8 cellular contexts compared by ENCODE assay signal in the genomic region with DNA sequence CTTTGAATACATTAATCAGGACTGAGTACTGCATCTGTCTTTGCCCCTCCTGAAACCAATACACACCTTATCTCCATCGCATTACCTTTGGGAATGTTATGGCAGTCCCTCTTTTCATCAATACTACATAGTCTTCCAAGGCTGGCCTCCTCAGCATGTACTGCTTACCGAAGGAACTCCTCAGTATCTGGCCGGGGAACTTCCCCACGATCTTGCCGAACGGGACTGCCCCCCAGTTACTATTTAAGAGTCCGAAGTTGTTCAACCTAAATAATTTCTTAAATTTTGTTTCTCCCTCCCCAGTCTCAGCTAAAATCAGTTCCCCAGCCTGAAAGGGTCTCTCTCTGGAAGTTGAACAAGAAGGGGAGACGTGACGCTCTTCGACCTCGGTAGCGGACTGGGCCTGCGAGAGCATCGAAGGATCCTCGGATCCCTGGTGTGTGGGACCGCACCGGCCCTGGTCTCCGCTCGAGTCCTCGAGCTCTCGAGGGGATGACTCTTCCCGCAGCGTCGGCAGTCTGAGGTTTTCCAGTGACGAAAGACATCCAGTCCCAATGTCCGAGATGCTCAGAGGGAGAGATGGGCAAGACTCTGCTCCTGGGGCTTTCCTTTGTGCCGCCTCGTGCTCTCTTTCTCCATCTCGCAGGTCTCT. TPM values are rescaled to one million over a fixed set of nuclear protein-coding genes. Genes with fewer than 3 reads are reported as not detected.
DNase-seq lines count a peak whose midpoint lies in the region; ATAC-seq lines count a peak whose summit lies in the region.

No MANE protein-coding gene starts in this region.

- H3K4me3 ChIP-seq in BLaER1 (peak overlapping the region; percentile 77), esophagus (ENCODE audit: low read depth in 1 of 2, low read length in 2 of 2) (peak overlapping the region; percentile 85 to 94), neuron (ENCODE audit: low read length) (peak overlapping the region; percentile 72)

- peaks cover 40% of the 10 kb centered on the region for H3K4me1 ChIP-seq in BLaER1
- peaks cover 3% of the 10 kb centered on the region in 2 donors for H3K4me1 ChIP-seq in esophagus (ENCODE audit: control insufficient read depth in 2 of 2, insufficient read depth in 2 of 2, low read length in 1 of 2)
- peaks cover 15% of the 10 kb centered on the region for H3K4me1 ChIP-seq in neuron (ENCODE audit: insufficient read depth, low read length)

- H3K27me3 ChIP-seq in BLaER1 (no peaks in the 10 kb centered on the region), esophagus (ENCODE audit: control insufficient read depth in 1 of 2, insufficient read depth in 2 of 2, low read length in 2 of 2) (no peaks in the 10 kb centered on the region), neuron (ENCODE audit: insufficient read depth, low read length) (no peaks in the 10 kb centered on the region)

- DNase-seq in T-helper 17 cell (peak in 1 of 3 donors; percentile 6), superior temporal gyrus (ENCODE audit: extremely low spot score) (no peak), NAMALWA (ENCODE audit: low spot score) (no peak)

- no peaks in the 10 kb centered on the region for H3K27me3 Mint-ChIP-seq in T-helper 17 cell

- H3K4me2 ChIP-seq in BLaER1: peak overlapping the region; percentile 94

- H3K9ac ChIP-seq in BLaER1: peak overlapping the region; percentile 86

- H3K9me3 ChIP-seq in BLaER1 (no peaks in the 10 kb centered on the region), T-helper 17 cell (ENCODE audit: control insufficient read depth, low read length, poor library complexity, severe bottlenecking) (no peaks in the 10 kb centered on the region), esophagus (ENCODE audit: control insufficient read depth in 2 of 2, insufficient read depth in 1 of 2, low read depth in 1 of 2, low read length in 1 of 2) (no peaks in the 10 kb centered on the region), neuron (ENCODE audit: low read length) (no peaks in the 10 kb centered on the region)

- H3K27ac Mint-ChIP-seq in T-helper 17 cell: peak overlapping the region; percentile 98

- WGBS in esophagus, 2 donors: 0 to 1% methylated on average over 29 of the region's 29 CpGs

- peaks cover 42% of the 10 kb centered on the region for H4K20me1 ChIP-seq in BLaER1

- peak overlapping the region; percentile 54 for H2AFZ ChIP-seq in neuron (ENCODE audit: low read depth, low read length)

- peaks cover 3% of the 10 kb centered on the region for H3K36me3 Mint-ChIP-seq in T-helper 17 cell (ENCODE audit: low read depth)

- peak overlapping the region; percentile 95 for H3K4me3 Mint-ChIP-seq in T-helper 17 cell

- peaks cover 21% of the 10 kb centered on the region for H3K4me1 Mint-ChIP-seq in T-helper 17 cell

- H3K27ac ChIP-seq in BLaER1 (peak overlapping the region; percentile 68), esophagus (ENCODE audit: low read depth in 2 of 2, low read length in 1 of 2) (peak overlapping the region; percentile 75 to 88)

- H3K36me3 ChIP-seq in BLaER1 (peaks cover 24% of the 10 kb centered on the region), esophagus (ENCODE audit: control insufficient read depth in 2 of 2, insufficient read depth in 2 of 2, low read length in 1 of 2) (no peaks in the 10 kb centered on the region), neuron (ENCODE audit: insufficient read depth, low read length) (peaks cover 9% of the 10 kb centered on the region)

- ATAC-seq in GM18909 (IDR thresholded peaks at IDR 0.05; ENCODE audit: poor library complexity, unreplicated experiment) (peak; percentile 14), HG03196 (IDR thresholded peaks at IDR 0.05; ENCODE audit: unreplicated experiment) (peak; percentile 32), T-helper 17 cell (peak; percentile 11)

RNA-seq across cellular contexts. Expression of a gene that starts 0.5 kb away (rescaled TPM):
- 10 to 100 TPM; 16.2 to 17.7 TPM for total RNA-seq in T-helper 17 cell
- 10 to 100 TPM in 1 of 2 donors, 1 to 10 TPM in 1; 9.7 to 30.7 TPM for polyA plus RNA-seq in esophagus

RNA-seq across cellular contexts. Expression of a gene that starts 24.8 kb away (rescaled TPM):
- 10 to 100 TPM; 66.6 to 84.3 TPM for total RNA-seq in T-helper 17 cell
- polyA plus RNA-seq in esophagus: 10 to 100 TPM in 1 of 2 donors, 1 to 10 TPM in 1; 8.1 to 18.7 TPM

RNA-seq across cellular contexts. Expression of a gene that starts 59.0 kb away (rescaled TPM):
- 10 to 100 TPM; 11.2 to 18.7 TPM for total RNA-seq in T-helper 17 cell
- under 1 TPM; 0.40 to 0.84 TPM for polyA plus RNA-seq in esophagus
